ENCODE assay signal across 1 cellular context in the genomic region with DNA sequence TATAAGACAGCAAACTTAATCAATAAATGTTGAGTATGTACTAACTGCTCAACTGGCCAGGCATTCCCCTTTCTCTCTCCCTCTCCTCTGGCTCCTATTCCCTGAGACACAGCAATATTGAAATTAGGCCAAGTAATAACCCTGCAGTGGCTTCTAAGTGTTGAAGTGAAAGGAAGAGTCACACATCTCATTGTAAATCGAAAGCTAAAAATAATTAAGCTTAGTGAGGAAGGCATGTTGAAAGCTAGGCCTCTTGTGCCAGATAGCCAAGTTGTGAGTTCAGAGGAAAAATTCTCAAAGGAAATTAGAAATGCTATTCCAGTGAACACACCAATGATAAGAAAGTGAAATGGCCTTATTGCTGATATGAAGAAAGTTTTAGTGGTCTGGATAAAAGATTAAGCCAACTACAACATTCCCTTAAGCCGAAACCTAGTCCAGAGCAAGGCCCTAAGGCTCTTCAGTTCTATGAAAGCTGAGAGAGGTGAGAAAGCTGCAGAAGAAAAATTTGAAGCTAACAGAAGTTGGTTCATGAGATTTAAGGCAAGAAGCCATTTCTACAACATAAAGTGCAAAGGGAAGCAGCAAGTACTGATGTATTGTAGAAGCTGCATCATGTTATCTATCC.
TF ChIP-seq lines count a peak whose summit lies in the region.

No MANE protein-coding gene starts in this region.

TF ChIP-seq in WTC11, 78 proteins besides CTCF, POLR2A, EP300 and RAD21 (continued from another document):
- TF ChIP-seq ATF6 (CRISPR knock-in tag; IDR thresholded peaks at IDR 0.05) (no peak), AR (CRISPR knock-in tag; IDR thresholded peaks at IDR 0.05) (no peak), FOXP4 (CRISPR knock-in tag; IDR thresholded peaks at IDR 0.05) (no peak), SP1 (CRISPR knock-in tag; conservative IDR thresholded peaks at IDR 0.05) (no peak), ZNF396 (CRISPR knock-in tag; IDR thresholded peaks at IDR 0.05; ENCODE audit: borderline replicate concordance) (no peak), FOXJ3 (CRISPR knock-in tag; IDR thresholded peaks at IDR 0.05; ENCODE audit: borderline replicate concordance) (no peak), MYBL2 (CRISPR knock-in tag; IDR thresholded peaks at IDR 0.05) (no peak), MAX (CRISPR knock-in tag; IDR thresholded peaks at IDR 0.05) (no peak), ZNF512 (CRISPR knock-in tag; IDR thresholded peaks at IDR 0.05; ENCODE audit: borderline replicate concordance) (no peak), ATF3 (CRISPR knock-in tag; conservative IDR thresholded peaks at IDR 0.05) (no peak), ZNF423 (CRISPR knock-in tag; IDR thresholded peaks at IDR 0.05) (no peak), ZBTB21 (CRISPR knock-in tag; IDR thresholded peaks at IDR 0.05; ENCODE audit: borderline replicate concordance) (no peak)
- TF ChIP-seq, protein P1, sequence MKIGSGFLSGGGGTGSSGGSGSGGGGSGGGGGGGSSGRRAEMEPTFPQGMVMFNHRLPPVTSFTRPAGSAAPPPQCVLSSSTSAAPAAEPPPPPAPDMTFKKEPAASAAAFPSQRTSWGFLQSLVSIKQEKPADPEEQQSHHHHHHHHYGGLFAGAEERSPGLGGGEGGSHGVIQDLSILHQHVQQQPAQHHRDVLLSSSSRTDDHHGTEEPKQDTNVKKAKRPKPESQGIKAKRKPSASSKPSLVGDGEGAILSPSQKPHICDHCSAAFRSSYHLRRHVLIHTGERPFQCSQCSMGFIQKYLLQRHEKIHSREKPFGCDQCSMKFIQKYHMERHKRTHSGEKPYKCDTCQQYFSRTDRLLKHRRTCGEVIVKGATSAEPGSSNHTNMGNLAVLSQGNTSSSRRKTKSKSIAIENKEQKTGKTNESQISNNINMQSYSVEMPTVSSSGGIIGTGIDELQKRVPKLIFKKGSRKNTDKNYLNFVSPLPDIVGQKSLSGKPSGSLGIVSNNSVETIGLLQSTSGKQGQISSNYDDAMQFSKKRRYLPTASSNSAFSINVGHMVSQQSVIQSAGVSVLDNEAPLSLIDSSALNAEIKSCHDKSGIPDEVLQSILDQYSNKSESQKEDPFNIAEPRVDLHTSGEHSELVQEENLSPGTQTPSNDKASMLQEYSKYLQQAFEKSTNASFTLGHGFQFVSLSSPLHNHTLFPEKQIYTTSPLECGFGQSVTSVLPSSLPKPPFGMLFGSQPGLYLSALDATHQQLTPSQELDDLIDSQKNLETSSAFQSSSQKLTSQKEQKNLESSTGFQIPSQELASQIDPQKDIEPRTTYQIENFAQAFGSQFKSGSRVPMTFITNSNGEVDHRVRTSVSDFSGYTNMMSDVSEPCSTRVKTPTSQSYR (CRISPR knock-in tag; IDR thresholded peaks at IDR 0.05): no peak
